Comparison of ENCODE assay signal across 11 cellular contexts in genomic region chr17:10702574-10702973, GRCh38. TPM values are rescaled to one million over a fixed set of nuclear protein-coding genes. Genes with fewer than 3 reads are reported as not detected.
DNase-seq lines count a peak whose midpoint lies in the region; TF ChIP-seq lines count a peak whose summit lies in the region.
"Had no signal": no experiment of that assay in that cellular context is flagged by ENCODE, and none has a peak within 500 bp of the region (broad histone marks: within the 10 kb centered on the region; RNA-seq: fewer than 3 reads in every experiment).

No MANE protein-coding gene starts in this region.

- DNase-seq in T-helper 2 cell treated with Interferon-gamma antibody and Interleukin-4, amounts not matched to agents 5 μg/mL and 100 μg/mL, for 36 hours (ENCODE audit: low spot score): no peak
- DNase-seq in T-helper 2 cell (no peak), NB4 (ENCODE audit: low read depth) (peak; percentile 68), pons (ENCODE audit: low spot score) (peak; percentile 20), DMS 273 (lab: John Stamatoyannopoulos, UW; ENCODE audit: unreplicated experiment) (no peak), RWPE1 (ENCODE audit: low spot score) (no peak)
- DNase-seq in effector CD8-positive, alpha-beta T cell (lab: John Stamatoyannopoulos, UW): no peak
- DNase-seq: activated CD4-positive, alpha-beta T cell treated with anti-CD3 and anti-CD28 coated beads, Interleukin-2, amount 50 U/mL, for 48 hours; foreskin melanocyte; NCI-H187 treated with DMSO at 0.1 percent for 48 hours had no signal

- no peaks in the 10 kb centered on the region for H3K27me3 Mint-ChIP-seq in T-helper 2 cell treated with Interferon-gamma antibody and Interleukin-4, amounts not matched to agents 5 μg/mL and 100 μg/mL, for 36 hours (ENCODE audit: low read depth)
- peaks cover 8% of the 10 kb centered on the region for H3K27me3 Mint-ChIP-seq in brain

- TF ChIP-seq POLR2A in NB4 (IDR thresholded peaks at IDR 0.05; ENCODE audit: extremely low read depth, insufficient read length): no peak

- H3K4me3 Mint-ChIP-seq in T-helper 2 cell treated with Interferon-gamma antibody and Interleukin-4, amounts not matched to agents 5 μg/mL and 100 μg/mL, for 36 hours: no peak overlapping the region
- peak overlapping the region in 1 of 5 experiments; percentile 43 for H3K4me3 Mint-ChIP-seq in brain

- H3K9me3 Mint-ChIP-seq in T-helper 2 cell treated with Interferon-gamma antibody and Interleukin-4, amounts not matched to agents 5 μg/mL and 100 μg/mL, for 36 hours: no peaks in the 10 kb centered on the region
- no peaks in the 10 kb centered on the region for H3K9me3 Mint-ChIP-seq in brain

- CTCF ChIA-PET in RWPE1 (lab: Yijun Ruan, JAX): no interaction called here

- peak overlapping the region; percentile 32 for H3K27ac Mint-ChIP-seq in T-helper 2 cell treated with Interferon-gamma antibody and Interleukin-4, amounts not matched to agents 5 μg/mL and 100 μg/mL, for 36 hours
- peak overlapping the region in 3 of 5 experiments; percentile 31 to 54 (median 40) for H3K27ac Mint-ChIP-seq in brain

- no peak overlapping the region for H3K4me3 ChIP-seq in NB4 (ENCODE audit: low read depth, low read length)

- H3K36me3 Mint-ChIP-seq in T-helper 2 cell treated with Interferon-gamma antibody and Interleukin-4, amounts not matched to agents 5 μg/mL and 100 μg/mL, for 36 hours (ENCODE audit: low read depth): peaks cover 37% of the 10 kb centered on the region
- peaks cover 16% of the 10 kb centered on the region for H3K36me3 Mint-ChIP-seq in brain

- H3K4me1 Mint-ChIP-seq in T-helper 2 cell treated with Interferon-gamma antibody and Interleukin-4, amounts not matched to agents 5 μg/mL and 100 μg/mL, for 36 hours (ENCODE audit: low read depth): peaks cover 40% of the 10 kb centered on the region
- peaks cover 36% of the 10 kb centered on the region for H3K4me1 Mint-ChIP-seq in brain

- POLR2A ChIA-PET in RWPE1 (lab: Yijun Ruan, JAX; ENCODE audit: low non-redundant PET): no interaction called here

- H3K27ac ChIP-seq in RWPE1: no peak overlapping the region

- TF ChIP-seq CTCF in NB4 (IDR thresholded peaks at IDR 0.05; ENCODE audit: low read depth, low read length) (no peak), brain (conservative IDR thresholded peaks at IDR 0.05) (no peak), RWPE1 (conservative IDR thresholded peaks at IDR 0.05; ENCODE audit: low read depth) (no peak)

RNA-seq across cellular contexts. Expression of gene ADPRM, which starts 5.2 kb away (rescaled TPM):
- polyA plus RNA-seq in brain (ENCODE audit: insufficient read depth, low read depth, low replicate concordance): 4.9 TPM

RNA-seq across cellular contexts. Expression of gene SCO1, which starts 5.2 kb away (rescaled TPM):
- polyA plus RNA-seq in brain (ENCODE audit: insufficient read depth, low read depth, low replicate concordance): 12.0 TPM

RNA-seq across cellular contexts. Expression of gene TMEM220, which starts 27.2 kb away (rescaled TPM):
- polyA plus RNA-seq in brain (ENCODE audit: insufficient read depth, low read depth, low replicate concordance): 0.54 TPM

RNA-seq across cellular contexts. Expression of gene MYH3, which starts 45.5 kb away (rescaled TPM):
- 0.36 TPM for polyA plus RNA-seq in brain (ENCODE audit: insufficient read depth, low read depth, low replicate concordance)

Comparison
In these comparisons a context has a peak if more than half of its experiments do, and no peak if none do; other contexts are left out.
1. DNase-seq: peak in NB4 (single experiment) and pons (single experiment); none in T-helper 2 cell treated with Interferon-gamma antibody and Interleukin-4, amounts not matched to agents 5 μg/mL and 100 μg/mL, for 36 hours (single experiment), T-helper 2 cell (0 of 5), effector CD8-positive, alpha-beta T cell (single experiment), DMS 273 (single experiment) and RWPE1 (single experiment).